17 cellular contexts compared by ENCODE assay signal in genomic region chr15:98738689-98739411, GRCh38.
DNase-seq lines count a peak whose midpoint lies in the region; ATAC-seq and TF ChIP-seq lines count a peak whose summit lies in the region.
"Had no signal": no experiment of that assay in that cellular context is flagged by ENCODE, and none has a peak within 500 bp of the region (broad histone marks: within the 10 kb centered on the region; RNA-seq: fewer than 3 reads in every experiment).

No MANE protein-coding gene starts in this region.

- DNase-seq in activated naive CD8-positive, alpha-beta T cell treated with anti-CD3 and anti-CD28 coated beads, Interleukin-2, amount 50 U/mL, for 24 hours: no peak
- DNase-seq in activated CD8-positive, alpha-beta T cell treated with anti-CD3 and anti-CD28 coated beads, Interleukin-2, amount 10 ng/mL, durations not matched to agents 7 days and 5 days: no peak
- DNase-seq in left lung (no peak), upper lobe of right lung (no peak), NCI-H510A treated with DMSO at 0.1 percent for 48 hours (lab: John Stamatoyannopoulos, UW) (no peak), cerebellar nuclear complex (lab: John Stamatoyannopoulos, UW) (no peak)
- DNase-seq: CD4-positive, alpha-beta memory T cell; effector CD8-positive, alpha-beta T cell; heart left ventricle; MG63; NCI-H1694; NCI-H226; T-cell; tibial artery had no signal

- peak overlapping the region; percentile 38 for H3K4me3 Mint-ChIP-seq in activated naive CD8-positive, alpha-beta T cell
- no peak overlapping the region for H3K4me3 Mint-ChIP-seq in activated naive CD8-positive, alpha-beta T cell treated with anti-CD3 and anti-CD28 coated beads, Interleukin-2, amount 50 U/mL, for 24 hours
- no peak overlapping the region for H3K4me3 Mint-ChIP-seq in activated CD8-positive, alpha-beta T cell treated with anti-CD3 and anti-CD28 coated beads, Interleukin-2, amount 10 ng/mL, durations not matched to agents 7 days and 5 days
- H3K4me3 Mint-ChIP-seq: central memory CD8-positive, alpha-beta T cell had no signal

- H3K9me3 ChIP-seq in left lung: no peaks in the 10 kb centered on the region
- no peaks in the 10 kb centered on the region for H3K9me3 ChIP-seq in upper lobe of right lung
- H3K9me3 ChIP-seq: heart left ventricle, MG63, tibial artery had no signal

- CTCF ChIA-PET in activated CD8-positive, alpha-beta T cell treated with anti-CD3 and anti-CD28 coated beads, Interleukin-2, amount 10 ng/mL, durations not matched to agents 7 days and 5 days (lab: Charles Lee): no interaction called here

- TF ChIP-seq CTCF in left lung (IDR thresholded peaks at IDR 0.05): no peak
- TF ChIP-seq CTCF in upper lobe of right lung (IDR thresholded peaks at IDR 0.05): no peak

- no peaks in the 10 kb centered on the region for H3K27me3 ChIP-seq in left lung
- H3K27me3 ChIP-seq in upper lobe of right lung: no peaks in the 10 kb centered on the region
- H3K27me3 ChIP-seq: heart left ventricle, MG63, tibial artery had no signal

- H3K4me3 ChIP-seq in left lung: no peak overlapping the region
- H3K4me3 ChIP-seq in upper lobe of right lung: no peak overlapping the region
- H3K4me3 ChIP-seq: heart left ventricle, MG63, tibial artery had no signal

- H3K36me3 ChIP-seq in left lung (no peaks in the 10 kb centered on the region), upper lobe of right lung (no peaks in the 10 kb centered on the region)
- H3K36me3 ChIP-seq: heart left ventricle, MG63, tibial artery had no signal

- no peak overlapping the region for H3K27ac ChIP-seq in left lung
- no peak overlapping the region for H3K27ac ChIP-seq in upper lobe of right lung
- H3K27ac ChIP-seq: tibial artery had no signal

- H3K4me1 Mint-ChIP-seq in activated naive CD8-positive, alpha-beta T cell (ENCODE audit: low read depth): peaks cover 78% of the 10 kb centered on the region
- H3K4me1 Mint-ChIP-seq in activated naive CD8-positive, alpha-beta T cell treated with anti-CD3 and anti-CD28 coated beads, Interleukin-2, amount 50 U/mL, for 24 hours: peaks cover 51% of the 10 kb centered on the region
- peaks cover 18% of the 10 kb centered on the region for H3K4me1 Mint-ChIP-seq in activated CD8-positive, alpha-beta T cell treated with anti-CD3 and anti-CD28 coated beads, Interleukin-2, amount 10 ng/mL, durations not matched to agents 7 days and 5 days (ENCODE audit: low read depth)
- H3K4me1 Mint-ChIP-seq: central memory CD8-positive, alpha-beta T cell had no signal

- H3K4me1 ChIP-seq in left lung: peaks cover 0 to 30% of the 10 kb centered on the region in 2 donors
- peaks cover 14% of the 10 kb centered on the region for H3K4me1 ChIP-seq in upper lobe of right lung

- H3K27me3 Mint-ChIP-seq in activated naive CD8-positive, alpha-beta T cell: no peaks in the 10 kb centered on the region
- H3K27me3 Mint-ChIP-seq in activated naive CD8-positive, alpha-beta T cell treated with anti-CD3 and anti-CD28 coated beads, Interleukin-2, amount 50 U/mL, for 24 hours: no peaks in the 10 kb centered on the region
- no peaks in the 10 kb centered on the region for H3K27me3 Mint-ChIP-seq in activated CD8-positive, alpha-beta T cell treated with anti-CD3 and anti-CD28 coated beads, Interleukin-2, amount 10 ng/mL, durations not matched to agents 7 days and 5 days (ENCODE audit: low read depth)
- H3K27me3 Mint-ChIP-seq: T-cell had no signal

- H3K36me3 Mint-ChIP-seq in activated naive CD8-positive, alpha-beta T cell: peaks cover 4% of the 10 kb centered on the region
- no peaks in the 10 kb centered on the region for H3K36me3 Mint-ChIP-seq in activated naive CD8-positive, alpha-beta T cell treated with anti-CD3 and anti-CD28 coated beads, Interleukin-2, amount 50 U/mL, for 24 hours (ENCODE audit: low read depth)
- no peaks in the 10 kb centered on the region for H3K36me3 Mint-ChIP-seq in activated CD8-positive, alpha-beta T cell treated with anti-CD3 and anti-CD28 coated beads, Interleukin-2, amount 10 ng/mL, durations not matched to agents 7 days and 5 days (ENCODE audit: low read depth)
- H3K36me3 Mint-ChIP-seq: CD4-positive, alpha-beta memory T cell; T-cell had no signal

- intact Hi-C loops in left lung (cut with DNase I): no loop called here
- intact Hi-C loops in upper lobe of right lung (cut with DNase I): no loop called here

- H3K27ac Mint-ChIP-seq in activated naive CD8-positive, alpha-beta T cell: no peak overlapping the region
- H3K27ac Mint-ChIP-seq in activated naive CD8-positive, alpha-beta T cell treated with anti-CD3 and anti-CD28 coated beads, Interleukin-2, amount 50 U/mL, for 24 hours: no peak overlapping the region
- H3K27ac Mint-ChIP-seq in activated CD8-positive, alpha-beta T cell treated with anti-CD3 and anti-CD28 coated beads, Interleukin-2, amount 10 ng/mL, durations not matched to agents 7 days and 5 days: peak overlapping the region; percentile 35
- H3K27ac Mint-ChIP-seq: CD4-positive, alpha-beta memory T cell; T-cell had no signal

- POLR2A ChIA-PET in activated CD8-positive, alpha-beta T cell treated with anti-CD3 and anti-CD28 coated beads, Interleukin-2, amount 10 ng/mL, durations not matched to agents 7 days and 5 days (lab: Charles Lee): no interaction called here

- H3K9me3 Mint-ChIP-seq in activated naive CD8-positive, alpha-beta T cell (ENCODE audit: low read depth): no peaks in the 10 kb centered on the region
- no peaks in the 10 kb centered on the region for H3K9me3 Mint-ChIP-seq in activated naive CD8-positive, alpha-beta T cell treated with anti-CD3 and anti-CD28 coated beads, Interleukin-2, amount 50 U/mL, for 24 hours
- H3K9me3 Mint-ChIP-seq in activated CD8-positive, alpha-beta T cell treated with anti-CD3 and anti-CD28 coated beads, Interleukin-2, amount 10 ng/mL, durations not matched to agents 7 days and 5 days (ENCODE audit: insufficient read depth): no peaks in the 10 kb centered on the region
- H3K9me3 Mint-ChIP-seq: central memory CD8-positive, alpha-beta T cell; T-cell had no signal

- no peak for ATAC-seq in activated naive CD8-positive, alpha-beta T cell treated with anti-CD3 and anti-CD28 coated beads, Interleukin-2, amount 50 U/mL, for 24 hours
- no peak for ATAC-seq in activated CD8-positive, alpha-beta T cell treated with anti-CD3 and anti-CD28 coated beads, Interleukin-2, amount 10 ng/mL, durations not matched to agents 7 days and 5 days
- peak; percentile 26 for ATAC-seq in left lung
- ATAC-seq in upper lobe of right lung: peak; percentile 43
- no peak for ATAC-seq in HG02840 (IDR thresholded peaks at IDR 0.05; ENCODE audit: low FRiP score, unreplicated experiment)
- ATAC-seq: heart left ventricle, T-cell had no signal

Comparison
In these comparisons a context has a peak if more than half of its experiments do, and no peak if none do; other contexts are left out.
1. ATAC-seq: peak in left lung (single experiment) and upper lobe of right lung (single experiment); none in activated naive CD8-positive, alpha-beta T cell treated with anti-CD3 and anti-CD28 coated beads, Interleukin-2, amount 50 U/mL, for 24 hours (single experiment), activated CD8-positive, alpha-beta T cell treated with anti-CD3 and anti-CD28 coated beads, Interleukin-2, amount 10 ng/mL, durations not matched to agents 7 days and 5 days (single experiment) and HG02840 (single experiment).